ENCODE assay signal across 11 cellular contexts in genomic region chr1:244254467-244254866, GRCh38.
DNase-seq lines count a peak whose midpoint lies in the region; ATAC-seq and TF ChIP-seq lines count a peak whose summit lies in the region.
"Had no signal": no experiment of that assay in that cellular context is flagged by ENCODE, and none has a peak within 500 bp of the region (broad histone marks: within the 10 kb centered on the region; RNA-seq: fewer than 3 reads in every experiment).

No MANE protein-coding gene starts in this region.

- POLR2A ChIA-PET in A673 (lab: Charles Lee; ENCODE audit: low non-redundant PET): no interaction called here

- no peaks in the 10 kb centered on the region for H3K4me1 ChIP-seq in lung (ENCODE audit: control insufficient read depth in 2 of 2, insufficient read depth in 2 of 2, low read length in 2 of 2)
- H3K4me1 ChIP-seq in A673 (ENCODE audit: insufficient read depth, low read length, poor library complexity, severe bottlenecking): no peaks in the 10 kb centered on the region

- H3K27ac ChIP-seq in lung (ENCODE audit: low read depth in 1 of 2, low read length in 1 of 2) (peak overlapping the region in 1 of 2 donors; percentile 26), dorsolateral prefrontal cortex (no peak overlapping the region), A673 (ENCODE audit: low read depth, low read length, poor library complexity, severe bottlenecking) (no peak overlapping the region)
- H3K27ac ChIP-seq: coronary artery had no signal

- no peaks in the 10 kb centered on the region for H3K27me3 ChIP-seq in lung (ENCODE audit: control insufficient read depth, insufficient read depth)
- H3K27me3 ChIP-seq in dorsolateral prefrontal cortex: no peaks in the 10 kb centered on the region
- H3K27me3 ChIP-seq in A673 (replicated peaks; ENCODE audit: insufficient read depth, low read depth, low read length, poor library complexity): no peaks in the 10 kb centered on the region

- DNase-seq in CD1c-positive myeloid dendritic cell (ENCODE audit: extremely low spot score) (peak; percentile 81), UCSD-AML1 (lab: John Stamatoyannopoulos, UW; ENCODE audit: unreplicated experiment) (peak; percentile 72), lung (ENCODE audit: low spot score) (peak; percentile 50), dorsolateral prefrontal cortex (no peak), epidermal melanocyte (ENCODE audit: insufficient read length, low spot score) (no peak), A673 (ENCODE audit: low spot score) (no peak), NCI-H1436 treated with DMSO at 0.1 percent for 48 hours (lab: John Stamatoyannopoulos, UW) (no peak)
- DNase-seq: activated CD4-positive, alpha-beta T cell treated with anti-CD3 and anti-CD28 coated beads, Interleukin-2, amount 10 ng/mL, durations not matched to agents 7 days and 5 days; NCI-H1417 had no signal

- no TSS peak for BruUV-seq in A673 (replicated peaks; lab: Mats Ljungman, UMichigan)

- H3K36me3 ChIP-seq in lung (ENCODE audit: control insufficient read depth in 2 of 2, insufficient read depth in 2 of 2, low read length in 2 of 2) (no peaks in the 10 kb centered on the region), A673 (ENCODE audit: insufficient read depth, low read length, poor library complexity, severe bottlenecking) (no peaks in the 10 kb centered on the region)

- intact Hi-C loops in dorsolateral prefrontal cortex (cut with DNase I): no loop called here
- intact Hi-C loops in A673 (cut with micrococcal nuclease; ENCODE audit: unreplicated experiment): no loop called here

- 36 to 61% methylated on average over 6 of the region's 6 CpGs for WGBS in lung, 2 donors

- ATAC-seq in HG03378 (IDR thresholded peaks at IDR 0.05; ENCODE audit: unreplicated experiment): peak; percentile 69
- peak; percentile 81 for ATAC-seq in lung (ENCODE audit: insufficient read depth, low FRiP score)

- CTCF ChIA-PET in A673 (lab: Charles Lee): no interaction called here

- H3K4me3 ChIP-seq in lung (no peak overlapping the region), dorsolateral prefrontal cortex (no peak overlapping the region), A673 (ENCODE audit: low read depth, low read length, poor library complexity, severe bottlenecking) (no peak overlapping the region)
- H3K4me3 ChIP-seq: coronary artery had no signal

- peaks cover 0 to 4% of the 10 kb centered on the region in 2 donors for H3K9me3 ChIP-seq in lung (ENCODE audit: control insufficient read depth in 2 of 2, insufficient read depth in 1 of 2, low read length in 1 of 2)
- H3K9me3 ChIP-seq in A673 (ENCODE audit: low read depth, low read length, poor library complexity, severe bottlenecking): no peaks in the 10 kb centered on the region

- TF ChIP-seq CTCF in lung (IDR thresholded peaks at IDR 0.05; ENCODE audit: control extremely low read depth, extremely low read depth) (no peak), dorsolateral prefrontal cortex (IDR thresholded peaks at IDR 0.05 in 54 of 56, conservative IDR thresholded peaks at IDR 0.05 in 2 of 56; ENCODE audit: low read depth in 1 of 56, partially characterized antibody in 56 of 56) (no peak), A673 (conservative IDR thresholded peaks at IDR 0.05; ENCODE audit: low read depth, low read length) (no peak)

Comparison
In these comparisons a context has a peak if more than half of its experiments do, and no peak if none do; other contexts are left out.
1. DNase-seq: peak in CD1c-positive myeloid dendritic cell (single experiment), UCSD-AML1 (single experiment) and lung (single experiment); none in dorsolateral prefrontal cortex (0 of 10), epidermal melanocyte (single experiment), A673 (single experiment) and NCI-H1436 treated with DMSO at 0.1 percent for 48 hours (single experiment).